ENCODE assay signal across 8 cellular contexts in the genomic region with DNA sequence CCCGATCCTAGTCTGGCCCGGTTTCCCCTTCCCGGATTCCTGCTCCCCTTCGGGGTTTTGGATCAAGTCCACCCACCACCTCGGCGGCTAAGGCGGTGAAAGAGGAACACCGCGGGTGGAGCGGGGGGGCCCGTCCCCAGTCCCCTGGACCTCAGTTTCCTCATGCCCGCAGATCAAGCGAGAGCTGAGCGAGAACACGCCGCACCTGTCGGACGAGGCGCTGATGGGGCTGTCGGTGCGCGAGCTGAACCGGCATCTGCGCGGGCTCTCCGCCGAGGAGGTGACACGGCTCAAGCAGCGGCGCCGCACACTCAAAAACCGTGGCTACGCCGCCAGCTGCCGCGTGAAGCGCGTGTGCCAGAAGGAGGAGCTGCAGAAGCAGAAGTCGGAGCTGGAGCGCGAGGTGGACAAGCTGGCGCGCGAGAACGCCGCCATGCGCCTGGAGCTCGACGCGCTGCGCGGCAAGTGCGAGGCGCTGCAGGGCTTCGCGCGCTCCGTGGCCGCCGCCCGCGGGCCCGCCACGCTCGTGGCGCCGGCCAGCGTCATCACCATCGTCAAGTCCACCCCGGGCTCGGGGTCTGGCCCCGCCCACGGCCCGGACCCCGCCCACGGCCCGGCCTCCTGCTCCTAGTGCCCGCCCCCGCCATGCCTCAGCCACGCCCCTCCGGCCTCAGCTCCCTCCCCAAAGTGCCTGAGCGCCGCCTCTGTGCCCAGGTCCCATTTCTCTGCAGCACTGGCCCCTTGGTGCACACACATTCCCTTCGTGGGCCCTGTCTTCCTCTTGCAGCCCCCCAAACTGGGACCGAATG. TPM values are rescaled to one million over a fixed set of nuclear protein-coding genes. Genes with fewer than 3 reads are reported as not detected.
DNase-seq lines count a peak whose midpoint lies in the region; ATAC-seq and TF ChIP-seq lines count a peak whose summit lies in the region.

No MANE protein-coding gene starts in this region.

- no peaks in the 10 kb centered on the region for H3K9me3 ChIP-seq in ascending aorta
- H3K9me3 ChIP-seq in iPS-18a (ENCODE audit: control insufficient read depth, low read depth, low read length), result no peaks in the 10 kb centered on the region

- H3K27ac Mint-ChIP-seq in T-cell, result peak overlapping the region in 1 of 2 donors; percentile 55

- CTCF ChIA-PET in T-cell (lab: Charles Lee), result interaction anchor here in 1 of 2 donors (0.6 to 1.0 kb wide), 2 partner anchors 34 to 162 kb away, joined by 3 read pairs; no protein-coding TSS in a partner anchor

- peak; percentile 83 to 89 (median 84) for ATAC-seq in T-cell (replicated peaks in 1 of 4)
- no peak for ATAC-seq in GM18867 (IDR thresholded peaks at IDR 0.05; ENCODE audit: unreplicated experiment)
- no peak for ATAC-seq in GM18870 (IDR thresholded peaks at IDR 0.05; ENCODE audit: unreplicated experiment)

- intact Hi-C loops in ascending aorta (cut with DNase I), result loop anchor here (5.0 kb wide), 3 partner anchors 32 to 147 kb away; a partner anchor contains a TSS

- H3K27me3 ChIP-seq in ascending aorta (no peaks in the 10 kb centered on the region), iPS-18a (ENCODE audit: control insufficient read depth, insufficient read depth, low read length) (peaks cover 20% of the 10 kb centered on the region)

- no peaks in the 10 kb centered on the region for H3K36me3 Mint-ChIP-seq in T-cell

- H3K4me3 ChIP-seq in ascending aorta (peak overlapping the region in 1 of 2 donors; percentile 50), iPS-18a (ENCODE audit: low read length) (peak overlapping the region; percentile 51)

- H3K27ac ChIP-seq in ascending aorta (peak overlapping the region; percentile 30 to 35), iPS-18a (ENCODE audit: low read length) (no peak overlapping the region)

- no peak overlapping the region for H3K9ac ChIP-seq in iPS-18a (ENCODE audit: low read length)

- H3K4me3 Mint-ChIP-seq in T-cell, result peak overlapping the region; percentile 53 to 62 (median 60)

- no peaks in the 10 kb centered on the region for H3K9me3 Mint-ChIP-seq in T-cell

- DNase-seq in T-cell, result peak; percentile 24 to 74 (median 64)
- DNase-seq in ascending aorta (ENCODE audit: low spot score in 2 of 2), result no peak
- DNase-seq in stimulated activated CD4-positive, alpha-beta T cell treated with anti-CD3 and anti-CD28 coated beads, Interleukin-15, amount 100 ng/mL, for 24 hours, result peak; percentile 75
- no peak for DNase-seq in NCI-H345 treated with DMSO at 0.1 percent for 48 hours (lab: John Stamatoyannopoulos, UW; ENCODE audit: unreplicated experiment)

- POLR2A ChIA-PET in T-cell (lab: Charles Lee), result interaction anchor here in 1 of 2 donors (0.5 to 1.3 kb wide), 3 partner anchors 13 to 908 kb away, joined by 3 to 8 read pairs (median 4); a partner anchor contains a TSS

- H3K4me1 Mint-ChIP-seq in T-cell, result peaks cover 27 to 38% (median 34%) of the 10 kb centered on the region in 3 donors

- H3K36me3 ChIP-seq in ascending aorta (peaks cover 4 to 30% of the 10 kb centered on the region in 2 donors), iPS-18a (ENCODE audit: control insufficient read depth, low read depth, low read length) (no peaks in the 10 kb centered on the region)

- peaks cover 21 to 29% of the 10 kb centered on the region in 2 donors for H3K4me1 ChIP-seq in ascending aorta
- H3K4me1 ChIP-seq in iPS-18a (ENCODE audit: control insufficient read depth, low read depth, low read length), result peaks cover 21% of the 10 kb centered on the region

- H3K27me3 Mint-ChIP-seq in T-cell, result no peaks in the 10 kb centered on the region

- peak in 1 of 3 experiments; percentile 24 for TF ChIP-seq CTCF in ascending aorta (IDR thresholded peaks at IDR 0.05)

- TF ChIP-seq POLR2A in GM19099 (IDR thresholded peaks at IDR 0.05; ENCODE audit: extremely low read depth, insufficient read length, low read depth), result peak; percentile 33

RNA-seq across cellular contexts. Expression of a gene that starts 12.7 kb away (rescaled TPM):
- total RNA-seq in T-cell (10 to 100 TPM in 2 of 5 donors, 1 to 10 TPM in 3; 6.5 to 49.9 (median 9.6) TPM), ascending aorta (183 TPM)

RNA-seq across cellular contexts. Expression of a gene that starts 32.8 kb away (rescaled TPM):
- total RNA-seq in T-cell, result 100 to 1,000 TPM in 4 of 5 donors, 10 to 100 TPM in 1; 93.6 to 197 (median 162) TPM
- total RNA-seq in ascending aorta, result 79.5 TPM

RNA-seq across cellular contexts. Expression of a gene that starts 58.4 kb away (rescaled TPM):
- total RNA-seq in T-cell (10 to 100 TPM; 30.8 to 41.3 (median 35.8) TPM), ascending aorta (118 TPM)

Comparison
In these comparisons a context has a peak if more than half of its experiments do, and no peak if none do; other contexts are left out.
1. ATAC-seq: peak in T-cell (4 of 4); none in GM18867 (single experiment) and GM18870 (single experiment).
2. DNase-seq: peak in T-cell (34 of 34) and stimulated activated CD4-positive, alpha-beta T cell treated with anti-CD3 and anti-CD28 coated beads, Interleukin-15, amount 100 ng/mL, for 24 hours (single experiment); none in ascending aorta (0 of 2) and NCI-H345 treated with DMSO at 0.1 percent for 48 hours (single experiment).